In genomic region chr7:40024048-40024447, GRCh38 we compare ENCODE assay signal across 29 cellular contexts.
DNase-seq lines count a peak whose midpoint lies in the region; ATAC-seq, FAIRE-seq and TF ChIP-seq lines count a peak whose summit lies in the region.
"Had no signal": no experiment of that assay in that cellular context is flagged by ENCODE, and none has a peak within 500 bp of the region (broad histone marks: within the 10 kb centered on the region; RNA-seq: fewer than 3 reads in every experiment).

No MANE protein-coding gene starts in this region.

- H2AFZ ChIP-seq in GM12878 (ENCODE audit: control insufficient read depth, low read depth, low read length) (no peak overlapping the region), HepG2 (ENCODE audit: low read length) (no peak overlapping the region)

- BruUV-seq in GM12878 (replicated peaks; lab: Mats Ljungman, UMichigan) = no TSS peak
- BruUV-seq in HepG2 (replicated peaks; lab: Mats Ljungman, UMichigan) = no TSS peak

- TF ChIP-seq POLR2A in GM12878 (IDR thresholded peaks at IDR 0.05; ENCODE audit: low read depth, low read length) = no peak
- TF ChIP-seq POLR2A in HepG2 (IDR thresholded peaks at IDR 0.05; ENCODE audit: insufficient read depth in 1 of 2, low read depth in 2 of 2, low read length in 2 of 2) = no peak

- no peak for TF ChIP-seq CTCF in natural killer cell (IDR thresholded peaks at IDR 0.05)
- no peak for TF ChIP-seq CTCF in GM12878 (IDR thresholded peaks at IDR 0.05 in 2 of 3, conservative IDR thresholded peaks at IDR 0.05 in 1 of 3; ENCODE audit: control insufficient read depth in 2 of 3, extremely low read depth in 1 of 3, insufficient read depth in 1 of 3, low read depth in 3 of 3, low read length in 3 of 3)
- no peak for TF ChIP-seq CTCF in HepG2 (CRISPR knock-in tag; IDR thresholded peaks at IDR 0.05)

- POLR2A ChIA-PET in T-cell (lab: Charles Lee) (interaction anchor here (0.5 to 0.7 kb wide), 3 partner anchors 75 to 413 kb away, joined by 3 to 8 read pairs (median 8); no protein-coding TSS in a partner anchor), GM12878 (lab: Charles Lee) (no interaction called here), HepG2 (lab: Yijun Ruan, JAX) (no interaction called here)
- POLR2A ChIA-PET in activated CD4-positive, alpha-beta memory T cell treated with anti-CD3 and anti-CD28 coated beads for 36 hours (lab: Charles Lee) = no interaction called here

- H3K9ac ChIP-seq in GM12878 (ENCODE audit: control insufficient read depth, insufficient read depth, low read length) = no peak overlapping the region
- H3K9ac ChIP-seq in HepG2 (ENCODE audit: insufficient read depth, low read depth, low read length) = no peak overlapping the region

- H3K27ac ChIP-seq in GM12878 (ENCODE audit: control insufficient read depth, insufficient read depth) (no peak overlapping the region), HepG2 (ENCODE audit: extremely low read length, insufficient read depth, low read length) (no peak overlapping the region)
- H3K27ac ChIP-seq: heart left ventricle, Peyer's patch, suprapubic skin, upper lobe of left lung had no signal

- no peaks in the 10 kb centered on the region for H3K27me3 Mint-ChIP-seq in natural killer cell (ENCODE audit: low read depth in 2 of 2)
- H3K27me3 Mint-ChIP-seq in natural killer cell treated with Interleukin-12 subunit alpha and Interleukin-12 subunit beta and Interleukin-15 and Interleukin-18, amount 100 ng/mL, for 72 hours = no peaks in the 10 kb centered on the region
- no peaks in the 10 kb centered on the region for H3K27me3 Mint-ChIP-seq in T-cell
- H3K27me3 Mint-ChIP-seq in activated CD4-positive, alpha-beta memory T cell treated with anti-CD3 and anti-CD28 coated beads for 36 hours = no peaks in the 10 kb centered on the region
- H3K27me3 Mint-ChIP-seq: activated CD4-positive, alpha-beta memory T cell treated with anti-CD3 and anti-CD28 coated beads, Interleukin-2, amount 10 ng/mL, durations not matched to agents 7 days and 5 days; B cell; stimulated activated memory B cell treated with anti-CD40 and anti-IgM and Interleukin-4, amounts not matched to agents 10 μg/mL and 1 μg/mL and 100 μg/mL, for 72 hours had no signal

- H3K4me3 Mint-ChIP-seq in natural killer cell (no peak overlapping the region), T-cell (no peak overlapping the region)
- H3K4me3 Mint-ChIP-seq in natural killer cell treated with Interleukin-12 subunit alpha and Interleukin-12 subunit beta and Interleukin-15 and Interleukin-18, amount 100 ng/mL, for 72 hours = no peak overlapping the region
- no peak overlapping the region for H3K4me3 Mint-ChIP-seq in stimulated activated effector memory CD8-positive, alpha-beta T cell treated with anti-CD3 and anti-CD28 coated beads, Interleukin-12 subunit alpha, Interleukin-12 subunit beta, amount 100 ng/mL, for 72 hours
- H3K4me3 Mint-ChIP-seq in activated CD4-positive, alpha-beta memory T cell treated with anti-CD3 and anti-CD28 coated beads for 36 hours = no peak overlapping the region
- H3K4me3 Mint-ChIP-seq: activated CD4-positive, alpha-beta memory T cell treated with anti-CD3 and anti-CD28 coated beads, Interleukin-2, amount 10 ng/mL, durations not matched to agents 7 days and 5 days; B cell; HFFc6; mesothelial cell of epicardium; stimulated activated memory B cell treated with anti-CD40 and anti-IgM and Interleukin-4, amounts not matched to agents 10 μg/mL and 1 μg/mL and 100 μg/mL, for 72 hours had no signal

- no peaks in the 10 kb centered on the region for H3K27me3 ChIP-seq in GM12878 (replicated peaks in 1 of 2; ENCODE audit: control insufficient read depth in 2 of 2, insufficient read depth in 2 of 2, low read length in 1 of 2)
- H3K27me3 ChIP-seq in HepG2 (ENCODE audit: control insufficient read depth in 1 of 2, insufficient read depth in 2 of 2, low read length in 2 of 2) = no peaks in the 10 kb centered on the region; a peak in 1 of 5 replicates
- H3K27me3 ChIP-seq: heart left ventricle, Peyer's patch, suprapubic skin, upper lobe of left lung had no signal

- H3K4me1 ChIP-seq in GM12878 (ENCODE audit: control insufficient read depth, insufficient read depth, low read length) = no peaks in the 10 kb centered on the region
- no peaks in the 10 kb centered on the region for H3K4me1 ChIP-seq in HepG2 (ENCODE audit: insufficient read depth, low read length)
- H3K4me1 ChIP-seq: Caco-2, heart left ventricle, Peyer's patch, suprapubic skin, upper lobe of left lung had no signal

- H3K36me3 Mint-ChIP-seq in natural killer cell (no peaks in the 10 kb centered on the region), T-cell (peaks cover 26% of the 10 kb centered on the region)
- no peaks in the 10 kb centered on the region for H3K36me3 Mint-ChIP-seq in natural killer cell treated with Interleukin-12 subunit alpha and Interleukin-12 subunit beta and Interleukin-15 and Interleukin-18, amount 100 ng/mL, for 72 hours
- peaks cover 51% of the 10 kb centered on the region for H3K36me3 Mint-ChIP-seq in stimulated activated effector memory CD8-positive, alpha-beta T cell treated with anti-CD3 and anti-CD28 coated beads, Interleukin-12 subunit alpha, Interleukin-12 subunit beta, amount 100 ng/mL, for 72 hours
- peaks cover 12% of the 10 kb centered on the region for H3K36me3 Mint-ChIP-seq in activated CD4-positive, alpha-beta memory T cell treated with anti-CD3 and anti-CD28 coated beads for 36 hours

- TF ChIP-seq RAD21 in GM12878 (IDR thresholded peaks at IDR 0.05; ENCODE audit: insufficient read depth, low read depth, low read length) = no peak
- no peak for TF ChIP-seq RAD21 in HepG2 (CRISPR knock-in tag; IDR thresholded peaks at IDR 0.05)

- H3K79me2 ChIP-seq in GM12878 (ENCODE audit: control insufficient read depth, insufficient read depth, low read length) = no peaks in the 10 kb centered on the region
- no peaks in the 10 kb centered on the region for H3K79me2 ChIP-seq in HepG2 (ENCODE audit: insufficient read depth, low read length)

- ATAC-seq in natural killer cell = no peak
- ATAC-seq in natural killer cell treated with Interleukin-12 subunit alpha and Interleukin-12 subunit beta and Interleukin-15 and Interleukin-18, amount 100 ng/mL, for 72 hours = no peak
- ATAC-seq in T-cell (replicated peaks in 1 of 4) = no peak
- ATAC-seq in GM12878 = no peak
- no peak for ATAC-seq in stimulated activated effector memory CD8-positive, alpha-beta T cell treated with anti-CD3 and anti-CD28 coated beads, Interleukin-12 subunit alpha, Interleukin-12 subunit beta, amount 100 ng/mL, for 72 hours
- no peak for ATAC-seq in HepG2
- no peak for ATAC-seq in GM21528 (IDR thresholded peaks at IDR 0.05; ENCODE audit: low FRiP score, unreplicated experiment)
- ATAC-seq: heart left ventricle; stimulated activated memory B cell treated with anti-CD40 and anti-IgM and Interleukin-4, amounts not matched to agents 10 μg/mL and 1 μg/mL and 100 μg/mL, for 72 hours had no signal

- in situ Hi-C loops in GM12878 (cut with MboI) (no loop called here), HepG2 (cut with HindIII; ENCODE audit: extremely low pct_ligation_motif_present, low pct_unique_long_range_greater_than_20kb) (no loop called here)

- WGBS in GM12878 (ENCODE audit: insufficient coverage, insufficient replicate concordance, low lambda C conversion rate, missing lambda C conversion rate) = 61% methylated on average over 5 of the region's 5 CpGs
- WGBS in HepG2 (ENCODE audit: low lambda C conversion rate) = 97% methylated on average over 5 of the region's 5 CpGs

- peak; percentile 59 for FAIRE-seq in GM12878 (lab: Jason Lieb, UNC)
- FAIRE-seq in HepG2 (lab: Jason Lieb, UNC) = no peak
- FAIRE-seq: endometrium, G401.6, kidney had no signal

- H3K9me3 Mint-ChIP-seq in natural killer cell (no peaks in the 10 kb centered on the region), T-cell (no peaks in the 10 kb centered on the region)
- no peaks in the 10 kb centered on the region for H3K9me3 Mint-ChIP-seq in natural killer cell treated with Interleukin-12 subunit alpha and Interleukin-12 subunit beta and Interleukin-15 and Interleukin-18, amount 100 ng/mL, for 72 hours
- H3K9me3 Mint-ChIP-seq in stimulated activated effector memory CD8-positive, alpha-beta T cell treated with anti-CD3 and anti-CD28 coated beads, Interleukin-12 subunit alpha, Interleukin-12 subunit beta, amount 100 ng/mL, for 72 hours = no peaks in the 10 kb centered on the region
- H3K9me3 Mint-ChIP-seq in activated CD4-positive, alpha-beta memory T cell treated with anti-CD3 and anti-CD28 coated beads for 36 hours = no peaks in the 10 kb centered on the region
- H3K9me3 Mint-ChIP-seq: activated CD4-positive, alpha-beta memory T cell treated with anti-CD3 and anti-CD28 coated beads, Interleukin-2, amount 10 ng/mL, durations not matched to agents 7 days and 5 days; HFFc6; mesothelial cell of epicardium; stimulated activated memory B cell treated with anti-CD40 and anti-IgM and Interleukin-4, amounts not matched to agents 10 μg/mL and 1 μg/mL and 100 μg/mL, for 72 hours had no signal

- H3K9me3 ChIP-seq in GM12878 (replicated peaks; ENCODE audit: control insufficient read depth, insufficient read depth, low read length) (no peaks in the 10 kb centered on the region), HepG2 (ENCODE audit: low read length) (no peaks in the 10 kb centered on the region)
- H3K9me3 ChIP-seq: Caco-2, heart left ventricle, Peyer's patch, suprapubic skin, upper lobe of left lung had no signal

- H3K27ac Mint-ChIP-seq in natural killer cell (peak overlapping the region; percentile 35 to 71), T-cell (peak overlapping the region; percentile 3 to 82)
- peak overlapping the region in 1 of 2 donors; percentile 17 for H3K27ac Mint-ChIP-seq in natural killer cell treated with Interleukin-12 subunit alpha and Interleukin-12 subunit beta and Interleukin-15 and Interleukin-18, amount 100 ng/mL, for 72 hours
- H3K27ac Mint-ChIP-seq in stimulated activated effector memory CD8-positive, alpha-beta T cell treated with anti-CD3 and anti-CD28 coated beads, Interleukin-12 subunit alpha, Interleukin-12 subunit beta, amount 100 ng/mL, for 72 hours = peak overlapping the region; percentile 35
- H3K27ac Mint-ChIP-seq in activated CD4-positive, alpha-beta memory T cell treated with anti-CD3 and anti-CD28 coated beads for 36 hours = no peak overlapping the region
- H3K27ac Mint-ChIP-seq: activated CD4-positive, alpha-beta memory T cell treated with anti-CD3 and anti-CD28 coated beads, Interleukin-2, amount 10 ng/mL, durations not matched to agents 7 days and 5 days; B cell; HFFc6; mesothelial cell of epicardium; stimulated activated memory B cell treated with anti-CD40 and anti-IgM and Interleukin-4, amounts not matched to agents 10 μg/mL and 1 μg/mL and 100 μg/mL, for 72 hours had no signal

- intact Hi-C loops in natural killer cell (cut with micrococcal nuclease) (no loop called here), GM12878 (cut with micrococcal nuclease; ENCODE audit: unreplicated experiment) (no loop called here), HepG2 (cut with micrococcal nuclease; ENCODE audit: unreplicated experiment) (no loop called here)
- intact Hi-C loops in activated CD4-positive, alpha-beta memory T cell treated with anti-CD3 and anti-CD28 coated beads for 36 hours (cut with micrococcal nuclease) = no loop called here

- H4K20me1 ChIP-seq in GM12878 (ENCODE audit: control insufficient read depth, insufficient read depth) = no peaks in the 10 kb centered on the region
- no peaks in the 10 kb centered on the region for H4K20me1 ChIP-seq in HepG2 (ENCODE audit: insufficient read depth, low read length)

- H3K4me1 Mint-ChIP-seq in natural killer cell (peaks cover 29 to 33% of the 10 kb centered on the region in 2 donors), T-cell (peaks cover 17 to 28% (median 22%) of the 10 kb centered on the region in 3 donors)
- peaks cover 7 to 15% of the 10 kb centered on the region in 2 donors for H3K4me1 Mint-ChIP-seq in natural killer cell treated with Interleukin-12 subunit alpha and Interleukin-12 subunit beta and Interleukin-15 and Interleukin-18, amount 100 ng/mL, for 72 hours (ENCODE audit: low read depth in 2 of 2)
- peaks cover 18% of the 10 kb centered on the region for H3K4me1 Mint-ChIP-seq in stimulated activated effector memory CD8-positive, alpha-beta T cell treated with anti-CD3 and anti-CD28 coated beads, Interleukin-12 subunit alpha, Interleukin-12 subunit beta, amount 100 ng/mL, for 72 hours
- H3K4me1 Mint-ChIP-seq in activated CD4-positive, alpha-beta memory T cell treated with anti-CD3 and anti-CD28 coated beads for 36 hours (ENCODE audit: low read depth) = peaks cover 8% of the 10 kb centered on the region
- H3K4me1 Mint-ChIP-seq: mesothelial cell of epicardium had no signal

- RAD21 ChIA-PET in GM12878 (lab: Charles Lee; ENCODE audit: unreplicated experiment) = no interaction called here

- H3K36me3 ChIP-seq in GM12878 (ENCODE audit: control insufficient read depth in 2 of 2, insufficient read depth in 2 of 2, low read length in 1 of 2) (peaks cover 0 to 13% of the 10 kb centered on the region in 2 experiments; a peak in 2 of 4 replicates), HepG2 (replicated peaks in 1 of 2; ENCODE audit: control insufficient read depth in 1 of 2, insufficient read depth in 2 of 2, low read length in 2 of 2) (peaks cover 0 to 11% of the 10 kb centered on the region in 2 experiments; a peak in 1 of 5 replicates)

- no peak overlapping the region for H3K4me3 ChIP-seq in GM12878
- no peak overlapping the region for H3K4me3 ChIP-seq in HepG2 (replicated peaks in 1 of 3; ENCODE audit: insufficient read depth in 1 of 3, low read depth in 2 of 3, low read length in 3 of 3)
- H3K4me3 ChIP-seq: heart left ventricle, Peyer's patch, suprapubic skin, upper lobe of left lung had no signal

- SMC1A ChIA-PET in GM12878 (lab: Charles Lee; ENCODE audit: uncharacterized antibody, unreplicated experiment) = no interaction called here

- DNase-seq in natural killer cell (no peak), T-cell (no peak), GM12878 (ENCODE audit: low read depth, low spot score) (no peak), HepG2 (ENCODE audit: low spot score) (no peak)
- DNase-seq in natural killer cell treated with Interleukin-12 subunit alpha and Interleukin-12 subunit beta and Interleukin-15 and Interleukin-18, amount 100 ng/mL, for 72 hours (ENCODE audit: low spot score) = no peak
- no peak for DNase-seq in stimulated activated effector memory CD8-positive, alpha-beta T cell treated with anti-CD3 and anti-CD28 coated beads, Interleukin-12 subunit alpha, Interleukin-12 subunit beta, amount 100 ng/mL, for 72 hours (ENCODE audit: low spot score in 2 of 2)
- no peak for DNase-seq in activated CD4-positive, alpha-beta memory T cell treated with anti-CD3 and anti-CD28 coated beads for 36 hours
- DNase-seq: ACHN; activated CD4-positive, alpha-beta memory T cell treated with anti-CD3 and anti-CD28 coated beads, Interleukin-2, amount 10 ng/mL, durations not matched to agents 7 days and 5 days; activated CD4-positive, CD25-positive, alpha-beta regulatory T cell; activated effector memory CD4-positive, alpha-beta T cell treated with Interleukin-2 at 50 U/mL for 16 hours; Caco-2; foreskin melanocyte; GOT3; heart left ventricle; HFFc6; kidney; NCI-H146; NCI-H2107; Peyer's patch; SIG-M5 had no signal

- TF ChIP-seq EP300 in GM12878 (IDR thresholded peaks at IDR 0.05; ENCODE audit: borderline replicate concordance in 1 of 2, control insufficient read depth in 1 of 2, low read depth in 2 of 2, low read length in 2 of 2) = no peak
- no peak for TF ChIP-seq EP300 in HepG2 (IDR thresholded peaks at IDR 0.05; ENCODE audit: low read depth in 2 of 2, low read length in 2 of 2)
- TF ChIP-seq EP300 in HepG2 (CRISPR knock-in tag; IDR thresholded peaks at IDR 0.05; ENCODE audit: borderline replicate concordance) = no peak

- CTCF ChIA-PET in T-cell (lab: Charles Lee) (interaction anchor here in 1 of 2 donors (0.6 kb wide), 1 partner anchor 37 kb away, joined by 14 read pairs; no protein-coding TSS in a partner anchor), GM12878 (lab: Yijun Ruan, JAX) (no interaction called here), HepG2 (lab: Yijun Ruan, JAX; ENCODE audit: low intra/inter-chr PET ratio, low total read pairs) (no interaction called here)
- CTCF ChIA-PET in activated CD4-positive, alpha-beta memory T cell treated with anti-CD3 and anti-CD28 coated beads for 36 hours (lab: Charles Lee) = interaction anchor here (0.7 kb wide), 1 partner anchor 719 kb away, joined by 3 read pairs; no protein-coding TSS in a partner anchor

- no peak overlapping the region for H3K4me2 ChIP-seq in GM12878 (ENCODE audit: control insufficient read depth, insufficient read depth)
- H3K4me2 ChIP-seq in HepG2 (ENCODE audit: low read depth, low read length) = no peak overlapping the region

Comparison
In these comparisons a context has a peak if more than half of its experiments do, and no peak if none do; other contexts are left out.
1. POLR2A ChIA-PET loops: an anchor here in T-cell (0.5 to 0.7 kb wide); none called in GM12878, HepG2 and activated CD4-positive, alpha-beta memory T cell treated with anti-CD3 and anti-CD28 coated beads for 36 hours.